Comparison of ENCODE assay signal across 9 cellular contexts in the genomic region with DNA sequence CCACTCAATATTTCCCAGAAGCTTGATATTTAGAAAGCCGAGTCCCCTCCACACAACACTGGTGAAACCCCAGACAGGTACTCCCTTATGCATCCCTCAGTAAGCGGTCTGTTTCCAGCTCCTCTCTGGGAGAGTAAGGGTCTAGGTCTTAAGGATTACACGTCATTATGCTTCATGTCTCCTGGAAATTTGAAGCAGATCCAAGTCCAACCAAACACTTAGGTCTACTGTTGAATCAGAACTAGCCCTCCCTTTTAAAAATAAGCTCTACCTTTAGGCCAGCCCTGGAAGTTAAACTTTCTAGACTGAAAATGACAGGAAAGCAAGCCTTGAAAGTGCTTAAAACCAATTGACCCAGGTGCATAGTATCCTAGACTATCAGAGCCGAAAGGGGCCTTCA. TPM values are rescaled to one million over a fixed set of nuclear protein-coding genes. Genes with fewer than 3 reads are reported as not detected.
DNase-seq lines count a peak whose midpoint lies in the region; ATAC-seq and TF ChIP-seq lines count a peak whose summit lies in the region.
"Had no signal": no experiment of that assay in that cellular context is flagged by ENCODE, and none has a peak within 500 bp of the region (broad histone marks: within the 10 kb centered on the region; RNA-seq: fewer than 3 reads in every experiment).

No MANE protein-coding gene starts in this region.

- H3K27ac Mint-ChIP-seq in CD4-positive, CD25-positive, alpha-beta regulatory T cell, result peak overlapping the region; percentile 58 to 97 (median 88)
- peak overlapping the region; percentile 99 for H3K27ac Mint-ChIP-seq in osteocyte (ENCODE audit: unreplicated experiment)

- H3K4me1 ChIP-seq in CD4-positive, CD25-positive, alpha-beta regulatory T cell (ENCODE audit: control insufficient read depth, insufficient read depth, low read length, poor library complexity, severe bottlenecking), result peaks cover 44% of the 10 kb centered on the region
- H3K4me1 ChIP-seq in SJCRH30 (peaks cover 32% of the 10 kb centered on the region), esophagus (ENCODE audit: control insufficient read depth in 2 of 2, insufficient read depth in 2 of 2, low read length in 1 of 2) (peaks cover 2 to 3% of the 10 kb centered on the region in 2 donors)

- H3K9me3 Mint-ChIP-seq in CD4-positive, CD25-positive, alpha-beta regulatory T cell, result no peaks in the 10 kb centered on the region
- H3K9me3 Mint-ChIP-seq in osteocyte (ENCODE audit: unreplicated experiment), result no peaks in the 10 kb centered on the region

- H3K27ac ChIP-seq in CD4-positive, CD25-positive, alpha-beta regulatory T cell (ENCODE audit: insufficient read depth, low read length, poor library complexity, severe bottlenecking), result peak overlapping the region; percentile 91
- H3K27ac ChIP-seq in SJCRH30, result no peak overlapping the region
- H3K27ac ChIP-seq in esophagus (ENCODE audit: low read depth in 2 of 2, low read length in 1 of 2), result peak overlapping the region; percentile 92

- 81 to 86% methylated on average over 4 of the region's 4 CpGs for WGBS in esophagus, 2 donors

- no peaks in the 10 kb centered on the region for H3K27me3 ChIP-seq in CD4-positive, CD25-positive, alpha-beta regulatory T cell (ENCODE audit: control insufficient read depth, insufficient read depth, low read length)
- H3K27me3 ChIP-seq in SJCRH30, result no peaks in the 10 kb centered on the region
- no peaks in the 10 kb centered on the region for H3K27me3 ChIP-seq in esophagus (ENCODE audit: control insufficient read depth in 1 of 2, insufficient read depth in 2 of 2, low read length in 2 of 2)

- no peak for DNase-seq in CD4-positive, CD25-positive, alpha-beta regulatory T cell
- DNase-seq in SJCRH30, result no peak
- no peak for DNase-seq in osteocyte (ENCODE audit: extremely low spot score, unreplicated experiment)
- DNase-seq in GM19238 (ENCODE audit: insufficient read length, low spot score), result no peak
- DNase-seq in CD1c-positive myeloid dendritic cell (ENCODE audit: extremely low spot score), result no peak
- no peak for DNase-seq in GOT3 (lab: John Stamatoyannopoulos, UW)
- no peak for DNase-seq in NCI-H345 (lab: John Stamatoyannopoulos, UW)
- DNase-seq: NCI-H526 treated with DMSO at 0.1 percent for 48 hours had no signal

- no peak overlapping the region for H3K4me3 ChIP-seq in CD4-positive, CD25-positive, alpha-beta regulatory T cell (ENCODE audit: low read depth, low read length)
- H3K4me3 ChIP-seq in SJCRH30, result peak overlapping the region; percentile 92; the same call in 1 of the 2 replicates
- no peak overlapping the region for H3K4me3 ChIP-seq in esophagus (ENCODE audit: low read depth in 1 of 2, low read length in 2 of 2)

- no peaks in the 10 kb centered on the region for H3K9me3 ChIP-seq in CD4-positive, CD25-positive, alpha-beta regulatory T cell (ENCODE audit: control insufficient read depth in 2 of 2, low read length in 2 of 2)
- H3K9me3 ChIP-seq in SJCRH30 (replicated peaks) (no peaks in the 10 kb centered on the region), esophagus (ENCODE audit: control insufficient read depth in 2 of 2, insufficient read depth in 1 of 2, low read depth in 1 of 2, low read length in 1 of 2) (no peaks in the 10 kb centered on the region)

- ATAC-seq in CD4-positive, CD25-positive, alpha-beta regulatory T cell (ENCODE audit: low read depth in 2 of 2), result no peak

- H3K4me3 Mint-ChIP-seq in CD4-positive, CD25-positive, alpha-beta regulatory T cell, result peak overlapping the region; percentile 79 to 92 (median 84)
- H3K4me3 Mint-ChIP-seq in osteocyte (ENCODE audit: unreplicated experiment), result peak overlapping the region; percentile 77

- peaks cover 12% of the 10 kb centered on the region for H3K36me3 ChIP-seq in CD4-positive, CD25-positive, alpha-beta regulatory T cell (ENCODE audit: control insufficient read depth, insufficient read depth, low read length)
- peaks cover 11% of the 10 kb centered on the region for H3K36me3 ChIP-seq in SJCRH30
- peaks cover 0 to 8% of the 10 kb centered on the region in 2 donors for H3K36me3 ChIP-seq in esophagus (ENCODE audit: control insufficient read depth in 2 of 2, insufficient read depth in 2 of 2, low read length in 1 of 2)

- TF ChIP-seq CTCF in osteocyte (IDR thresholded peaks at IDR 0.05), result no peak

- no peaks in the 10 kb centered on the region for H3K27me3 Mint-ChIP-seq in CD4-positive, CD25-positive, alpha-beta regulatory T cell
- H3K27me3 Mint-ChIP-seq in osteocyte (ENCODE audit: unreplicated experiment), result no peaks in the 10 kb centered on the region

- peaks cover 14 to 70% (median 41%) of the 10 kb centered on the region in 4 donors for H3K4me1 Mint-ChIP-seq in CD4-positive, CD25-positive, alpha-beta regulatory T cell
- peaks cover 76% of the 10 kb centered on the region for H3K4me1 Mint-ChIP-seq in osteocyte (ENCODE audit: unreplicated experiment)

- peaks cover 11% of the 10 kb centered on the region for H3K36me3 Mint-ChIP-seq in CD4-positive, CD25-positive, alpha-beta regulatory T cell
- peaks cover 14% of the 10 kb centered on the region for H3K36me3 Mint-ChIP-seq in osteocyte (ENCODE audit: unreplicated experiment)

RNA-seq across cellular contexts. Expression of a gene that starts 1.5 kb away (rescaled TPM):
- total RNA-seq in CD4-positive, CD25-positive, alpha-beta regulatory T cell, result 279 TPM
- polyA plus RNA-seq in CD4-positive, CD25-positive, alpha-beta regulatory T cell, result 1,000 to 10,000 TPM in 1 of 4 donors, 100 to 1,000 TPM in 3; 827 to 1,033 (median 916) TPM
- 349 and 357 TPM in 2 replicates for total RNA-seq in SJCRH30 (2014; rRNA removed; shearing (Covaris generic))
- polyA plus RNA-seq in esophagus, result 100 to 1,000 TPM; 203 to 358 TPM
- 369 and 380 TPM in 2 replicates for total RNA-seq in osteocyte

RNA-seq across cellular contexts. Expression of a gene that starts 5.5 kb away (rescaled TPM):
- 0.22 TPM for total RNA-seq in CD4-positive, CD25-positive, alpha-beta regulatory T cell
- polyA plus RNA-seq in CD4-positive, CD25-positive, alpha-beta regulatory T cell, result 1 to 10 TPM in 2 of 4 donors, under 1 TPM in 2; 0.33 to 1.5 (median 0.94) TPM
- 80.5 and 87.7 TPM in 2 replicates for total RNA-seq in SJCRH30 (2014; rRNA removed; shearing (Covaris generic))
- polyA plus RNA-seq in esophagus, result 10 to 100 TPM; 10.7 to 12.1 TPM
- total RNA-seq in osteocyte, result 206 and 212 TPM in 2 replicates

RNA-seq across cellular contexts. Expression of a gene that starts 13.6 kb away (rescaled TPM):
- total RNA-seq in CD4-positive, CD25-positive, alpha-beta regulatory T cell, result 5.3 TPM
- 1 to 10 TPM; 3.4 to 6.6 (median 6.0) TPM for polyA plus RNA-seq in CD4-positive, CD25-positive, alpha-beta regulatory T cell
- 0.30 and 0.63 TPM in 2 replicates for total RNA-seq in SJCRH30 (2014; rRNA removed; shearing (Covaris generic))
- polyA plus RNA-seq in esophagus, result 1 to 10 TPM; 2.2 to 3.3 TPM
- total RNA-seq in osteocyte, result 2.0 and 2.4 TPM in 2 replicates

RNA-seq across cellular contexts. Expression of a gene that starts 21.5 kb away (rescaled TPM):
- 9.5 TPM for total RNA-seq in CD4-positive, CD25-positive, alpha-beta regulatory T cell
- polyA plus RNA-seq in CD4-positive, CD25-positive, alpha-beta regulatory T cell, result 10 to 100 TPM in 1 of 4 donors, 1 to 10 TPM in 3; 8.9 to 11.3 (median 9.2) TPM
- total RNA-seq in SJCRH30 (2014; rRNA removed; shearing (Covaris generic)), result 71.4 and 72.4 TPM in 2 replicates
- polyA plus RNA-seq in esophagus, result 10 to 100 TPM in 1 of 2 donors, 1 to 10 TPM in 1; 7.6 to 10.6 TPM
- total RNA-seq in osteocyte, result 23.4 and 23.9 TPM in 2 replicates

RNA-seq across cellular contexts. Expression of a gene that starts 40.2 kb away (rescaled TPM):
- 43.3 TPM for total RNA-seq in CD4-positive, CD25-positive, alpha-beta regulatory T cell
- polyA plus RNA-seq in CD4-positive, CD25-positive, alpha-beta regulatory T cell, result 10 to 100 TPM; 17.6 to 21.9 (median 20.3) TPM
- total RNA-seq in SJCRH30 (2014; rRNA removed; shearing (Covaris generic)), result 38.0 and 45.2 TPM in 2 replicates
- polyA plus RNA-seq in esophagus, result 10 to 100 TPM; 29.0 to 35.2 TPM
- total RNA-seq in osteocyte, result 116 and 118 TPM in 2 replicates

Comparison
In these comparisons a context has a peak if more than half of its experiments do, and no peak if none do; other contexts are left out.
1. RNA of a gene that starts 5.5 kb away (total RNA-seq): 206 to 212 TPM in osteocyte and 80.5 to 87.7 TPM in SJCRH30; 0.22 TPM in CD4-positive, CD25-positive, alpha-beta regulatory T cell (single experiment); every median in the first group is over 10 times any median in the second.